In the genomic region with DNA sequence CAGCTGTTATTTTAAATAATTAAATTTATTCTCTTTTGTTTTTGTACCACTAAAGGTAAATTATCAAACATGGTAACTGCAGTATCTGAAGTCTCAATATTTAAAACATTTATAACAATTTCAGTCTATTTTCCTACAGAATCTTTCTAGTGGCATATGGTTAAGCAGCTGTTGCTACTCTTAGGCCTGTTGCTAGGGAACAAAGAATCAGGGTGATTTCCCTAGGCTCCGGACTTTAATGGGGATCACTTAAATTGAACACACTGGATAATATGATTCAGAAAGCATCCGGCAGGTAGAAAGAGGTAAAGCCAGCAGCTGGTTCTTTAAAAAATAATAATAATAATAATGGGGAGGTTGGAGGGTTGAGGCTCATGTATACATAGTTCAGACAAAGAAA, we compare ENCODE assay signal across 12 cellular contexts. TPM values are rescaled to one million over a fixed set of nuclear protein-coding genes. Genes with fewer than 3 reads are reported as not detected.
DNase-seq lines count a peak whose midpoint lies in the region; ATAC-seq and TF ChIP-seq lines count a peak whose summit lies in the region.
"Had no signal": no experiment of that assay in that cellular context is flagged by ENCODE, and none has a peak within 500 bp of the region (broad histone marks: within the 10 kb centered on the region; RNA-seq: fewer than 3 reads in every experiment).

No MANE protein-coding gene starts in this region.

- H3K27ac ChIP-seq in HEK293 (ENCODE audit: extremely low read depth, low read depth, low read length) (no peak overlapping the region), sigmoid colon (peak overlapping the region in 3 of 4 donors; percentile 0 to 47 (median 27))
- H3K27ac ChIP-seq: ovary had no signal

- H3K4me1 ChIP-seq in HEK293 (ENCODE audit: control insufficient read depth, insufficient read depth, low read length) (0 out of 2 replicates have a peak, but pooled peaks cover 5% of the 10 kb centered on the region), sigmoid colon (peaks cover 0 to 50% (median 22%) of the 10 kb centered on the region in 4 donors)

- H3K36me3 ChIP-seq in HEK293 (ENCODE audit: control insufficient read depth in 2 of 2, insufficient read depth in 1 of 2, low read length in 2 of 2) (no peaks in the 10 kb centered on the region), sigmoid colon (peaks cover 0 to 3% (median 0%) of the 10 kb centered on the region in 4 donors)
- H3K36me3 ChIP-seq: ovary had no signal

- TF ChIP-seq POLR2A in sigmoid colon (IDR thresholded peaks at IDR 0.05): no peak

- no peak for TF ChIP-seq EP300 in sigmoid colon (IDR thresholded peaks at IDR 0.05)

- intact Hi-C loops in sigmoid colon (cut with DNase I): no loop called here

- no peak for TF ChIP-seq CTCF in HEK293 (tag by site-specific recombination; IDR thresholded peaks at IDR 0.05)
- TF ChIP-seq CTCF in sigmoid colon (IDR thresholded peaks at IDR 0.05): no peak

- H3K4me3 ChIP-seq in HEK293 (ENCODE audit: low read depth, low read length): no peak overlapping the region
- H3K4me3 ChIP-seq in sigmoid colon: no peak overlapping the region
- H3K4me3 ChIP-seq: ovary had no signal

- no peaks in the 10 kb centered on the region for H3K27me3 ChIP-seq in sigmoid colon
- H3K27me3 ChIP-seq: ovary had no signal

- POLR2A ChIA-PET in HEK293 (lab: Yijun Ruan, JAX): no interaction called here

- H3K9me3 ChIP-seq in HEK293 (ENCODE audit: control insufficient read depth, insufficient read depth, low read depth, low read length) (no peaks in the 10 kb centered on the region), sigmoid colon (no peaks in the 10 kb centered on the region)
- H3K9me3 ChIP-seq: ovary had no signal

- DNase-seq in NCI-H1436 treated with DMSO at 0.1 percent for 48 hours (lab: John Stamatoyannopoulos, UW): peak; percentile 17
- peak; percentile 55 for DNase-seq in NCI-H82 treated with DMSO at 0.1 percent for 48 hours (lab: John Stamatoyannopoulos, UW; ENCODE audit: unreplicated experiment)
- no peak for DNase-seq in sigmoid colon
- DNase-seq in NCI-H2029 treated with DMSO at 0.1 percent for 48 hours (lab: John Stamatoyannopoulos, UW): no peak
- no peak for DNase-seq in middle frontal gyrus (ENCODE audit: extremely low spot score, low spot score)
- DNase-seq: central memory CD4-positive, alpha-beta T cell; foreskin fibroblast; Karpas-422; NCI-H2029; ovary had no signal

- 81 to 87% methylated on average over 2 of the region's 2 CpGs for WGBS in sigmoid colon, 2 donors

- no peak for ATAC-seq in HG03571 (IDR thresholded peaks at IDR 0.05; ENCODE audit: unreplicated experiment)

- CTCF ChIA-PET in HEK293 (lab: Yijun Ruan, JAX): no interaction called here

TF ChIP-seq in HEK293, 187 proteins besides CTCF, POLR2A, EP300 and RAD21:
- no peak for TF ChIP-seq ZNF521 (tag by site-specific recombination; IDR thresholded peaks at IDR 0.05)
- peak; percentile 49 for TF ChIP-seq SCRT2 (tag by site-specific recombination; IDR thresholded peaks at IDR 0.05)

RNA-seq across cellular contexts. Expression of a gene that starts 17.6 kb away (rescaled TPM):
- 10 to 100 TPM; 42.8 to 68.8 (median 55.8) TPM for total RNA-seq in sigmoid colon
- polyA plus RNA-seq in sigmoid colon: 10 to 100 TPM; 14.5 to 36.5 (median 34.2) TPM

RNA-seq across cellular contexts. Expression of a gene that starts 17.8 kb away (rescaled TPM):
- total RNA-seq in sigmoid colon: 10 to 100 TPM; 24.6 to 47.4 (median 30.1) TPM
- polyA plus RNA-seq in sigmoid colon: 1 to 10 TPM; 3.9 to 6.5 (median 4.2) TPM

Comparison
In these comparisons a context has a peak if more than half of its experiments do, and no peak if none do; other contexts are left out.
1. DNase-seq: peak in NCI-H1436 treated with DMSO at 0.1 percent for 48 hours (single experiment) and NCI-H82 treated with DMSO at 0.1 percent for 48 hours (single experiment); none in sigmoid colon (single experiment), NCI-H2029 treated with DMSO at 0.1 percent for 48 hours (single experiment) and middle frontal gyrus (single experiment).